In the genomic region with DNA sequence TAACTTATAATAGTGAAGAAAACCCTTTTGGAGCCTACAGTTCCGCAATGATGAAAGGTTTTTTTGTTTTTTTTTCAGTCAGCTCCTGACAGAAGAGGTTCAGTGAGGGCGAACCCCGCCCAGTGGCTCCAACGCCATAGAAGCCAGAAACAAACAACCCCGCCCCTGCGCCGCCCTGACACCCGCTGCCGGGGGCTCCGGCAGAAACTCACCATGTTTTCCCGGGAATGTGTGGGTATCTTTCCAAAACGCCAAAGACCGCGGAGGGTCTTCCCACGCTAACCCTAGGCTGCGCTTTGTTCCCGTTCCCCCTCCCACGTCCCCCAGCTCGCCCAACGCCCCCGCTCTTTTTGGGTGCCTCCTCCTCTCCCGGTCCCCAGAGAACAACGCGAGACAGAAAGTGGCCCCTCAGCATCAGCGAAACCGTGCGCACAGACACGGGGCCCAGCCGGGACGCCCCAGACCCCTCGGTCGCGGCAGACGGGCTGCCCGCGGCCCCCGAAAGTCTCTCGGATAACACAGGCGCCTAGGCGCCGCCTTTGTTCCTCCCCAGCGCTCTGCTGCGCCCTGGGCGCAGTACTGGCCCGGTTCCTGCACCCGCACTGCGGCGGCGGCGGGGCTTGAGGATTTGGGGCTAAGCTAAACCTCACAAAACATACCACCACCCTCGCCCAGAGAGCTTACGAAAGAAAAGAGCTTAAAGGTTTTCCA, we compare ENCODE assay signal across 8 cellular contexts. TPM values are rescaled to one million over a fixed set of nuclear protein-coding genes. Genes with fewer than 3 reads are reported as not detected.
DNase-seq lines count a peak whose midpoint lies in the region; ATAC-seq and TF ChIP-seq lines count a peak whose summit lies in the region.

No MANE protein-coding gene starts in this region.

- H3K36me3 ChIP-seq in Caco-2 (ENCODE audit: control insufficient read depth, insufficient read depth, low read length), result no peaks in the 10 kb centered on the region
- H3K36me3 ChIP-seq in gastroesophageal sphincter, result peaks cover 0 to 33% of the 10 kb centered on the region in 2 donors

- POLR2A ChIA-PET in Caco-2 (lab: Charles Lee), result interaction anchor here (0.6 to 1.5 kb wide), 2 partner anchors 57 to 231 kb away, joined by 3 to 8 read pairs; partner anchors contain the start of genes ARF3 and TUBA1B

- peak overlapping the region; percentile 42 for H3K27ac Mint-ChIP-seq in Caco-2 (ENCODE audit: unreplicated experiment)

- H3K9me3 ChIP-seq in Caco-2, result no peaks in the 10 kb centered on the region
- no peaks in the 10 kb centered on the region for H3K9me3 ChIP-seq in gastroesophageal sphincter

- no peaks in the 10 kb centered on the region for H3K9me3 Mint-ChIP-seq in Caco-2 (ENCODE audit: unreplicated experiment)

- BruUV-seq in Caco-2 (replicated peaks; lab: Mats Ljungman, UMichigan), result TSS peak; percentile 54

- peak overlapping the region; percentile 94 to 100 (median 98) for H3K27ac ChIP-seq in gastroesophageal sphincter

- no peaks in the 10 kb centered on the region for H3K4me1 Mint-ChIP-seq in Caco-2 (ENCODE audit: low read depth, unreplicated experiment)

- TF ChIP-seq EP300 in gastroesophageal sphincter (IDR thresholded peaks at IDR 0.05), result no peak

- H3K27me3 ChIP-seq in Caco-2 (replicated peaks; ENCODE audit: control insufficient read depth, insufficient read depth, low read length) (no peaks in the 10 kb centered on the region; the same call in 1 of the 2 replicates), gastroesophageal sphincter (no peaks in the 10 kb centered on the region)

- TF ChIP-seq POLR2A in gastroesophageal sphincter (IDR thresholded peaks at IDR 0.05), result no peak

- intact Hi-C loops in Caco-2 (cut with micrococcal nuclease; ENCODE audit: unreplicated experiment), result no loop called here

- DNase-seq in Caco-2 (peak; percentile 58 to 73), HS-27A (ENCODE audit: low read depth) (peak; percentile 52), RPMI7951 (ENCODE audit: low read depth) (peak; percentile 75), occipital lobe (lab: John Stamatoyannopoulos, UW) (peak; percentile 65), superior temporal gyrus (ENCODE audit: extremely low spot score) (peak; percentile 83)
- DNase-seq in activated gamma-delta T cell treated with anti-CD3 and anti-CD28 coated beads, Interleukin-2, amount 50 U/mL, for 16 hours (ENCODE audit: low read depth), result peak; percentile 60

- H3K4me1 ChIP-seq in Caco-2, result no peaks in the 10 kb centered on the region
- peaks cover 3 to 50% (median 12%) of the 10 kb centered on the region in 3 donors for H3K4me1 ChIP-seq in gastroesophageal sphincter

- WGBS in gastroesophageal sphincter (ENCODE audit: low coverage in 1 of 2), 2 donors, result 0% methylated on average over 18 to 21 of the region's 52 CpGs

- H3K4me3 ChIP-seq in Caco-2 (ENCODE audit: low read depth, low read length) (peak overlapping the region; percentile 43), gastroesophageal sphincter (peak overlapping the region; percentile 72 to 95)

- ATAC-seq in GM19463 (IDR thresholded peaks at IDR 0.05; ENCODE audit: unreplicated experiment) (peak; percentile 32), gastroesophageal sphincter (peak; percentile 64)

- peaks cover 13% of the 10 kb centered on the region for H3K27me3 Mint-ChIP-seq in Caco-2 (ENCODE audit: insufficient read depth, unreplicated experiment)

- no peaks in the 10 kb centered on the region for H3K36me3 Mint-ChIP-seq in Caco-2 (ENCODE audit: insufficient read depth, unreplicated experiment)

- no peak for TF ChIP-seq CTCF in Caco-2 (IDR thresholded peaks at IDR 0.05; ENCODE audit: insufficient read depth in 1 of 2, low read depth in 1 of 2, low read length in 1 of 2, severe bottlenecking in 1 of 2, unreplicated experiment in 1 of 2)
- TF ChIP-seq CTCF in gastroesophageal sphincter (IDR thresholded peaks at IDR 0.05), result no peak

- peak overlapping the region; percentile 76 for H3K4me3 Mint-ChIP-seq in Caco-2 (ENCODE audit: unreplicated experiment)

- CTCF ChIA-PET in Caco-2 (lab: Charles Lee), result interaction anchor here (0.6 to 1.3 kb wide), 4 partner anchors 47 to 109 kb away, joined by 3 to 7 read pairs (median 4); no protein-coding TSS in a partner anchor

RNA-seq across cellular contexts. Expression of gene TUBA1A, which starts 0.5 kb away (rescaled TPM):
- total RNA-seq in Caco-2 (2022) (8.5 and 9.1 TPM in 2 replicates), gastroesophageal sphincter (1,000 to 10,000 TPM in 1 of 4 donors, 100 to 1,000 TPM in 3; 514 to 1,167 (median 639) TPM), occipital lobe (9,948 TPM)
- 649 and 744 TPM in 2 replicates for total RNA-seq in RPMI7951 (2014; rRNA removed; shearing (Covaris generic))

RNA-seq across cellular contexts. Expression of gene TUBA1B, which starts 57.2 kb away (rescaled TPM):
- total RNA-seq in Caco-2 (2022), result 1,866 and 1,882 TPM in 2 replicates
- 2,897 and 4,302 TPM in 2 replicates for total RNA-seq in RPMI7951 (2014; rRNA removed; shearing (Covaris generic))
- 1,000 to 10,000 TPM in 1 of 4 donors, 100 to 1,000 TPM in 3; 568 to 1,050 (median 731) TPM for total RNA-seq in gastroesophageal sphincter
- total RNA-seq in occipital lobe, result 1,492 TPM

Comparison
In these comparisons a context has a peak if more than half of its experiments do, and no peak if none do; other contexts are left out.
1. Peak in every context shown above with its lines: DNase-seq, ATAC-seq, H3K4me3 ChIP-seq and H3K27ac ChIP-seq.
2. RNA of gene TUBA1A, which starts 0.5 kb away (total RNA-seq): 9,948 TPM in occipital lobe (single experiment), 514 to 1,167 TPM in gastroesophageal sphincter and 649 to 744 TPM in RPMI7951; 8.5 to 9.1 TPM in Caco-2; every median in the first group is over 10 times any median in the second.